8 cellular contexts compared by ENCODE assay signal in genomic region chr1:29181413-29182225, GRCh38. TPM values are rescaled to one million over a fixed set of nuclear protein-coding genes. Genes with fewer than 3 reads are reported as not detected.
A peak's percentile ranks its signal among the peaks of the same experiment; 100 is the strongest.
DNase-seq lines count a peak whose midpoint lies in the region; ATAC-seq and TF ChIP-seq lines count a peak whose summit lies in the region.

Gene SRSF4 (minus strand): TSS chr1:29181900. CDS start chr1:29181752, 148 bp downstream.

- H4K20me1 ChIP-seq in Loucy (ENCODE audit: insufficient read depth, low read length, poor library complexity, severe bottlenecking), result peaks cover 45% of the 10 kb centered on the region

- H3K27ac Mint-ChIP-seq in natural killer cell, result peak within 1 kb of the TSS; percentile 94 to 95

- peak; percentile 84 for TF ChIP-seq POLR2A in Raji (IDR thresholded peaks at IDR 0.05; ENCODE audit: insufficient read depth, low read depth, low read length)

- H3K9me2 ChIP-seq in Loucy (replicated peaks; ENCODE audit: low read depth, low read length), result no peaks in the 10 kb centered on the region

- H2AFZ ChIP-seq in Loucy (ENCODE audit: low read length), result peak within 1 kb of the TSS; percentile 96

- no peaks in the 10 kb centered on the region for H3K36me3 Mint-ChIP-seq in natural killer cell

- peak; percentile 91 to 98 (median 91) for ATAC-seq in natural killer cell

- H3K27me3 ChIP-seq in H7 (ENCODE audit: control insufficient read depth, insufficient read depth, low read length), result no peaks in the 10 kb centered on the region
- no peaks in the 10 kb centered on the region for H3K27me3 ChIP-seq in Loucy (ENCODE audit: insufficient read depth, low read length, poor library complexity, severe bottlenecking)

- intact Hi-C loops in natural killer cell (cut with micrococcal nuclease), result loop anchor here (2.0 to 5.0 kb wide), 3 partner anchors 21 to 445 kb away; partner anchors contain the start of gene YTHDF2

- no peaks in the 10 kb centered on the region for H3K27me3 Mint-ChIP-seq in natural killer cell (ENCODE audit: low read depth in 2 of 2)

- no peaks in the 10 kb centered on the region for H3K9me3 Mint-ChIP-seq in natural killer cell

- peaks cover 29% of the 10 kb centered on the region for H3K4me1 ChIP-seq in Loucy (ENCODE audit: insufficient read depth, low read length, poor library complexity, severe bottlenecking)

- H3K9ac ChIP-seq in Loucy (ENCODE audit: low read depth, low read length, poor library complexity, severe bottlenecking), result peak within 1 kb of the TSS; percentile 99

- peak within 1 kb of the TSS; percentile 93 for H3K4me3 Mint-ChIP-seq in natural killer cell

- H3K4me3 ChIP-seq in H7 (ENCODE audit: insufficient read depth, low read depth, low read length), result peak within 1 kb of the TSS; percentile 97
- peak within 1 kb of the TSS; percentile 97 for H3K4me3 ChIP-seq in Loucy (ENCODE audit: low read length, poor library complexity, severe bottlenecking)
- H3K4me3 ChIP-seq in fibroblast of mammary gland (ENCODE audit: control insufficient read depth, low read depth, low read length), result peak within 1 kb of the TSS; percentile 78

- H3K9me3 ChIP-seq in Loucy (ENCODE audit: insufficient read depth, low read depth, low read length), result no peaks in the 10 kb centered on the region

- DNase-seq in G401 (ENCODE audit: low spot score) (peak; percentile 98), H7 (peak; percentile 99), fibroblast of mammary gland (ENCODE audit: low read depth) (peak; percentile 97), natural killer cell (peak; percentile 99)
- peak; percentile 99 for DNase-seq in activated T-helper 9 cell treated with anti-CD3 and anti-CD28 coated beads, Interleukin-2, amount 50 U/mL, for 16 hours (ENCODE audit: low read depth)
- DNase-seq in stimulated activated naive CD4-positive, alpha-beta T cell treated with Interleukin-2 at 50 U/mL for 16 hours (lab: John Stamatoyannopoulos, UW), result peak; percentile 98

- peaks cover 2% of the 10 kb centered on the region; the same call in 1 of the 2 replicates for H3K36me3 ChIP-seq in H7 (replicated peaks; ENCODE audit: control insufficient read depth, insufficient read depth, low read length)
- peaks cover 3% of the 10 kb centered on the region; the same call in 1 of the 2 replicates for H3K36me3 ChIP-seq in Loucy (ENCODE audit: insufficient read depth, low read length)

- H3K4me2 ChIP-seq in Loucy (ENCODE audit: low read depth, low read length, poor library complexity, severe bottlenecking), result peak within 1 kb of the TSS; percentile 92

- in situ Hi-C loops in G401 (cut with HindIII; ENCODE audit: low sequenced_read_pairs), result no loop called here

- TF ChIP-seq CTCF in Loucy (conservative IDR thresholded peaks at IDR 0.05; ENCODE audit: low read length) (peak; percentile 58), fibroblast of mammary gland (conservative IDR thresholded peaks at IDR 0.05; ENCODE audit: control insufficient read depth, insufficient read depth, low read depth, low read length) (no peak), natural killer cell (IDR thresholded peaks at IDR 0.05) (peak; percentile 71)

- 0 out of 2 replicates have a peak, but pooled peaks cover 3% of the 10 kb centered on the region for H3F3A ChIP-seq in Loucy (ENCODE audit: low read depth)

- H3K4me1 Mint-ChIP-seq in natural killer cell, result peaks cover 38 to 42% of the 10 kb centered on the region in 2 donors

- H3K79me2 ChIP-seq in Loucy (ENCODE audit: insufficient read depth, low read length), result peaks cover 50% of the 10 kb centered on the region

RNA-seq across cellular contexts. Expression of gene SRSF4, which starts in this region (rescaled TPM):
- total RNA-seq in G401 (2014; rRNA removed; shearing (Covaris generic)), result 34.1 and 39.5 TPM in 2 replicates
- 62.5 and 76.6 TPM in 2 replicates for total RNA-seq in H7 (2014; rRNA removed; shearing (Covaris generic))
- total RNA-seq in natural killer cell, result 100 to 1,000 TPM in 2 of 3 donors, 10 to 100 TPM in 1; 90.2 to 114 (median 101) TPM

Comparison
In these comparisons a context has a peak if more than half of its experiments do, and no peak if none do; other contexts are left out.
1. Peak in every context shown above with its lines: DNase-seq, ATAC-seq and H3K4me3 ChIP-seq.